ENCODE assay signal across 8 cellular contexts in genomic region chr19:55255618-55256423, GRCh38.
A peak's percentile ranks its signal among the peaks of the same experiment; 100 is the strongest.
DNase-seq lines count a peak whose midpoint lies in the region; ATAC-seq lines count a peak whose summit lies in the region.

No MANE protein-coding gene starts in this region.

- H3K9me3 ChIP-seq in iPS-20b (ENCODE audit: insufficient read depth, low read depth, low read length): no peaks in the 10 kb centered on the region

- no peaks in the 10 kb centered on the region; the same call in 1 of the 2 replicates for H3K36me3 ChIP-seq in iPS-20b (ENCODE audit: insufficient read depth, low read depth, low read length)

- peaks cover 11% of the 10 kb centered on the region for H3K4me1 ChIP-seq in iPS-20b (ENCODE audit: insufficient read depth, low read length)

- H3K27ac ChIP-seq in iPS-20b (ENCODE audit: low read length): no peak overlapping the region

- ATAC-seq in HG03571 (IDR thresholded peaks at IDR 0.05; ENCODE audit: unreplicated experiment): no peak
- ATAC-seq in GM21825 (IDR thresholded peaks at IDR 0.05; ENCODE audit: unreplicated experiment): no peak
- no peak for ATAC-seq in HG02885 (IDR thresholded peaks at IDR 0.05; ENCODE audit: poor library complexity, unreplicated experiment)

- peak; percentile 53 for DNase-seq in COLO668 (lab: John Stamatoyannopoulos, UW; ENCODE audit: unreplicated experiment)
- DNase-seq in Kasumi-1 (lab: John Stamatoyannopoulos, UW): peak; percentile 76 to 85
- DNase-seq in activated T-cell treated with anti-CD3 and anti-CD28 coated beads for 48 hours (ENCODE audit: low read depth): peak; percentile 50
- peak; percentile 33 to 50 for DNase-seq in stimulated activated CD8-positive, alpha-beta memory T cell treated with anti-CD3 and anti-CD28 coated beads, Interleukin-7, amount 100 ng/mL, for 4 hours (ENCODE audit: low read depth in 2 of 2)

- H3K9ac ChIP-seq in iPS-20b (ENCODE audit: low read depth, low read length): peak overlapping the region; percentile 37; the same call in 1 of the 2 replicates

- H3K27me3 ChIP-seq in iPS-20b (ENCODE audit: insufficient read depth, low read length): no peaks in the 10 kb centered on the region

- H3K4me3 ChIP-seq in iPS-20b (ENCODE audit: low read length): 0 out of 2 replicates have a peak overlapping the region, but pooled peaks have one; percentile 84
